ENCODE assay signal across 8 cellular contexts in genomic region chr10:114632869-114633715, GRCh38. TPM values are rescaled to one million over a fixed set of nuclear protein-coding genes. Genes with fewer than 3 reads are reported as not detected.
DNase-seq lines count a peak whose midpoint lies in the region; ATAC-seq and TF ChIP-seq lines count a peak whose summit lies in the region.

No MANE protein-coding gene starts in this region.

- ATAC-seq in HG02852 (IDR thresholded peaks at IDR 0.05; ENCODE audit: unreplicated experiment) (peak; percentile 36), GM21528 (IDR thresholded peaks at IDR 0.05; ENCODE audit: low FRiP score, unreplicated experiment) (no peak), HG02840 (IDR thresholded peaks at IDR 0.05; ENCODE audit: low FRiP score, unreplicated experiment) (no peak)

- H3K4me1 ChIP-seq in stomach, result peaks cover 33 to 68% (median 50%) of the 10 kb centered on the region in 4 donors

- H3K4me1 Mint-ChIP-seq in endothelial cell (ENCODE audit: unreplicated experiment), result peaks cover 4% of the 10 kb centered on the region

- H3K36me3 Mint-ChIP-seq in endothelial cell (ENCODE audit: low read depth, unreplicated experiment), result no peaks in the 10 kb centered on the region

- intact Hi-C loops in stomach (cut with DNase I; ENCODE audit: low total_unique reads), result no loop called here

- WGBS in stomach, 5 donors, result 43 to 65% (median 57%) methylated on average over 13 of the region's 13 CpGs

- no peak overlapping the region for H3K27ac Mint-ChIP-seq in endothelial cell (ENCODE audit: unreplicated experiment)

- DNase-seq in Caki2 (ENCODE audit: low read depth) (peak; percentile 92), astrocyte of the cerebellum (ENCODE audit: low read depth) (peak; percentile 22), inferior parietal cortex (ENCODE audit: extremely low spot score) (peak; percentile 20), stomach (no peak), endothelial cell (ENCODE audit: low spot score) (no peak)

- H3K27me3 Mint-ChIP-seq in endothelial cell (ENCODE audit: unreplicated experiment), result peaks cover 5% of the 10 kb centered on the region

- peak overlapping the region in 4 of 5 donors; percentile 17 to 76 (median 64) for H3K27ac ChIP-seq in stomach

- TF ChIP-seq EP300 in stomach (IDR thresholded peaks at IDR 0.05), result no peak

- no peaks in the 10 kb centered on the region for H3K9me3 ChIP-seq in stomach

- TF ChIP-seq CTCF in astrocyte of the cerebellum (IDR thresholded peaks at IDR 0.05; ENCODE audit: low read depth, low read length, missing control alignments) (no peak), stomach (IDR thresholded peaks at IDR 0.05) (no peak), endothelial cell (IDR thresholded peaks at IDR 0.05; ENCODE audit: unreplicated experiment) (no peak)

- H3K36me3 ChIP-seq in stomach, result no peaks in the 10 kb centered on the region

- H3K9me3 Mint-ChIP-seq in endothelial cell (ENCODE audit: unreplicated experiment), result no peaks in the 10 kb centered on the region

- H3K4me3 ChIP-seq in astrocyte of the cerebellum (ENCODE audit: low read depth, low read length) (no peak overlapping the region), stomach (peak overlapping the region in 2 of 4 donors; percentile 52 to 62)

- no peak overlapping the region for H3K4me3 Mint-ChIP-seq in endothelial cell (ENCODE audit: unreplicated experiment)

- no peak for TF ChIP-seq POLR2A in stomach (IDR thresholded peaks at IDR 0.05)

- in situ Hi-C loops in Caki2 (cut with HindIII; ENCODE audit: low pct_unique_long_range_greater_than_20kb, low sequenced_read_pairs) (no loop called here), astrocyte of the cerebellum (cut with HindIII; ENCODE audit: low sequenced_read_pairs) (no loop called here)

- peaks cover 0 to 20% (median 3%) of the 10 kb centered on the region in 3 donors for H3K27me3 ChIP-seq in stomach

RNA-seq across cellular contexts. Expression of gene ABLIM1, which starts 25.0 kb away (rescaled TPM):
- 2.2 and 2.6 TPM in 2 replicates for total RNA-seq in Caki2 (2014; rRNA removed; shearing (Covaris generic); ENCODE audit: low replicate concordance)
- total RNA-seq in stomach (100 to 1,000 TPM in 3 of 5 donors, 10 to 100 TPM in 2; 28.1 to 276 (median 198) TPM), endothelial cell (ENCODE audit: unreplicated experiment) (55.9 TPM)
- 10 to 100 TPM; 30.2 to 87.2 (median 30.3) TPM for polyA plus RNA-seq in stomach

Comparison
In these comparisons a context has a peak if more than half of its experiments do, and no peak if none do; other contexts are left out.
1. DNase-seq: peak in Caki2 (single experiment), astrocyte of the cerebellum (single experiment) and inferior parietal cortex (single experiment); none in stomach (single experiment) and endothelial cell (single experiment).